16 cellular contexts compared by ENCODE assay signal in the genomic region with DNA sequence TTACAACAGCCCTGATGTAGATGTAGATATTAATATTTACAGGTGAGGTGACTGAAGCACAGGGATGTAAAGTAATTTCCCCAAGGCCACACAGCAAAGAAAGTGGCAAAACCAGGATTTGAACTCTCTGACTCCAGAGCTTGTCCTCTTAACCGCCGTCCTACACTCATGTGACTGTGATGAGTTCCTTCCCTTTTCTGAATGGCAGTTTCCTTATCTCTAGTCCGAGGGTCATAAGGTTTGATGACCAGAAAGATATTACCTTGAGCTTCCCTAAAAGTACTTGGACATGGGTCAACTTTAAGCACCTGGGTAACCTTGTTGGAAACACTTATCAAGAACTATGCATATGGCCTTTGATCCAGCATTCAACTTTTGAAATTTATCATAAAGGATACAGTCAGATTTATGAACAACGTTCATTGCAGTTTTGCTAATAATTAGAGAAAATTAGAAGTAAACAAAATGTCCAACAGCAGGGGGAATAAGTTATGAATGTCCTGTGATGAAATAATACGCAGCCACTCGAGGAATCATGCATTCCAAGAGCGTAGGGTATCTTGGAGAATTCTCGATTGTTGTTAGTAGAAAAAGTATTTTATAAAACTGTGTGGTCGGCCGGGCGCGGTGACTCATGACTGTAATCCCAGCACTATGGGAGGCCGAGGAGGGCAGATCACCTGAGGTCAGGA. TPM values are rescaled to one million over a fixed set of nuclear protein-coding genes. Genes with fewer than 3 reads are reported as not detected.
"Had no signal": no experiment of that assay in that cellular context is flagged by ENCODE, and none has a peak within 500 bp of the region (broad histone marks: within the 10 kb centered on the region; RNA-seq: fewer than 3 reads in every experiment).

No MANE protein-coding gene starts in this region.

- H3K36me3 ChIP-seq: gastrocnemius medialis, heart right ventricle, tibial artery, WERI-Rb-1 had no signal

- ATAC-seq: activated CD8-positive, alpha-beta memory T cell treated with anti-CD3 and anti-CD28 coated beads, Interleukin-2, amount 10 ng/mL, durations not matched to agents 7 days and 5 days; gastrocnemius medialis had no signal

- H3K4me1 ChIP-seq: gastrocnemius medialis, tibial artery had no signal

- H3K27ac ChIP-seq: dorsolateral prefrontal cortex, gastrocnemius medialis, heart right ventricle, tibial artery, WERI-Rb-1 had no signal

- H3K27me3 ChIP-seq: dorsolateral prefrontal cortex, gastrocnemius medialis, heart right ventricle, tibial artery had no signal

- H3K4me3 ChIP-seq: dorsolateral prefrontal cortex, gastrocnemius medialis, heart right ventricle, lung, tibial artery had no signal

- DNase-seq: activated CD4-positive, alpha-beta T cell treated with anti-CD3 and anti-CD28 coated beads, Interleukin-2, amount 50 U/mL, for 48 hours; activated CD8-positive, alpha-beta memory T cell treated with anti-CD3 and anti-CD28 coated beads, Interleukin-2, amount 10 ng/mL, durations not matched to agents 7 days and 5 days; activated naive CD4-positive, alpha-beta T cell treated with anti-CD3 and anti-CD28 coated beads, Interleukin-2, amount 50 U/mL, for 16 hours; activated T-cell treated with anti-CD3 and anti-CD28 coated beads, Interleukin-2, amount 50 U/mL, for 24 hours; dorsolateral prefrontal cortex; endodermal cell; gastrocnemius medialis; midbrain; stimulated activated CD4-positive, alpha-beta T cell treated with anti-CD3 and anti-CD28 coated beads, Interleukin-15, amount 100 ng/mL, for 24 hours; stimulated activated CD4-positive, alpha-beta T cell treated with anti-CD3 and anti-CD28 coated beads, Interleukin-4, amount 100 ng/mL, for 24 hours; stimulated activated naive CD4-positive, alpha-beta T cell; tibial artery; WERI-Rb-1 had no signal

- H3K9me3 ChIP-seq: gastrocnemius medialis, heart right ventricle, tibial artery had no signal

RNA-seq across cellular contexts. Expression of gene TLDC2, which starts 2.3 kb away (rescaled TPM):
- total RNA-seq: activated CD8-positive, alpha-beta memory T cell treated with anti-CD3 and anti-CD28 coated beads, Interleukin-2, amount 10 ng/mL, durations not matched to agents 7 days and 5 days; cardiac septum; gastrocnemius medialis; heart right ventricle had no signal
